In genomic region chr9:87443461-87443860, GRCh38 we compare ENCODE assay signal across 22 cellular contexts.
"Had no signal": no experiment of that assay in that cellular context is flagged by ENCODE, and none has a peak within 500 bp of the region (broad histone marks: within the 10 kb centered on the region; RNA-seq: fewer than 3 reads in every experiment).

No MANE protein-coding gene starts in this region.

- H3K4me3 ChIP-seq: colonic mucosa, coronary artery, dorsolateral prefrontal cortex, esophagus muscularis mucosa, esophagus squamous epithelium, gastrocnemius medialis, gastroesophageal sphincter, heart left ventricle, heart right ventricle, hepatocyte had no signal

- DNase-seq: colonic mucosa; cortex of kidney; dermis blood vessel endothelial cell; effector CD4-positive, alpha-beta T cell; effector CD8-positive, alpha-beta T cell; effector memory CD4-positive, alpha-beta T cell; effector memory CD8-positive, alpha-beta T cell; endodermal cell; erythroblast; esophagus squamous epithelium; foreskin keratinocyte; foreskin melanocyte; gastrocnemius medialis; glutamatergic neuron; head of caudate nucleus; heart left ventricle; heart right ventricle had no signal
